Comparison of ENCODE assay signal across 32 cellular contexts in the genomic region with DNA sequence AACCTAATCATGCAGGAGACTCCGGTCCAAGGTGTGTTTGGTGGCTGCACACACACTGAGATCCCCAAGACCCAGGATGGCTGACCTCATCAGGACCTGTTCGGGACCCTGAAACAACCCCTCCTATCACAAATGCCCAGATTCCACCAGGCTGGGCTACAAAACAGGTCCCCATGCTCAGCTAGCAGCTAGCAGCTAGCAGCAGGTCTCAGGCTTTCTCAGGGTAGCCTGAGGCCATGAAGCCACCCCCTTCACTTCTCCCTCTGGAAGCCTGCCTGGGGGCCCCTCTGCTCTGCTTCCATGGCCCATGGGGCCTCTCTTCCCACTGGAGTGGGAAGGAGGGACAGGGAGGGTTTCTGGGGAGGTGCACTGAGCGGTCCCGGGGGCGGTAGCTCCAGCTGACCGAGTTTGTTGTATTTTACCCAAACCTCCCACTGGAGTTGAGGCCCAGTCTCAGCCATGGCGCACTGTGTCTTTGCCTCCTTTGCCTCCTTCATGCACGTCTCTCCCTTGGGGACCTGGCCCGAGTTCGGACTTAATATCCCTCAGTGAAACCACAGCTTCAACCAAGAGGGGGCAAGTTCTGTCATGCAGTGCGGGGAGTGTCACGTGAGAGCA.
"Had no signal": no experiment of that assay in that cellular context is flagged by ENCODE, and none has a peak within 500 bp of the region (broad histone marks: within the 10 kb centered on the region; RNA-seq: fewer than 3 reads in every experiment).

No MANE protein-coding gene starts in this region.

- H3K4me3 ChIP-seq: MG63, Peyer's patch, SJSA1 had no signal

- H3K27ac ChIP-seq: Peyer's patch, SJSA1 had no signal

- H3K9ac ChIP-seq: SK-N-SH had no signal

- DNase-seq: activated CD4-positive, alpha-beta T cell treated with anti-CD3 and anti-CD28 coated beads, Interleukin-2, amount 10 ng/mL, durations not matched to agents 24 days and 14 days; activated CD4-positive, alpha-beta T cell treated with anti-CD3 and anti-CD28 coated beads, Interleukin-2, amount 50 U/mL, for 4 hours; activated CD8-positive, alpha-beta memory T cell treated with anti-CD3 and anti-CD28 coated beads, Interleukin-2, amount 50 U/mL, for 4 hours; activated CD8-positive, alpha-beta T cell treated with anti-CD3 and anti-CD28 coated beads, Interleukin-2, amount 10 ng/mL, durations not matched to agents 7 days and 5 days; activated effector memory CD4-positive, alpha-beta T cell treated with Interleukin-2 at 50 U/mL for 16 hours; activated naive CD4-positive, alpha-beta T cell treated with anti-CD3 and anti-CD28 coated beads, Interleukin-2, amount 10 ng/mL, durations not matched to agents 7 days and 5 days; activated naive CD8-positive, alpha-beta T cell treated with anti-CD3 and anti-CD28 coated beads, Interleukin-2, amount 50 U/mL, for 24 hours; activated T-cell treated with anti-CD3 and anti-CD28 coated beads, Interleukin-2, amount 50 U/mL, for 48 hours; anterior cingulate cortex; central memory CD4-positive, alpha-beta T cell; Kasumi-1; MG63; NCI-H1048; NCI-H1105 treated with DMSO at 0.1 percent for 48 hours; NCI-H1436; NCI-H1694; NCI-H1930; NCI-H2081 treated with DMSO at 0.1 percent for 48 hours; NCI-H226; NCI-H446 treated with DMSO at 0.1 percent for 48 hours; NCI-H524; NK-92 treated with Interleukin-12 subunit alpha and Interleukin-12 subunit beta, amount 100 ng/mL, for 24 hours; PC-3; RPMI8226; SHP77 treated with DMSO at 0.1 percent for 48 hours; SK-N-SH had no signal

- H3K4me1 ChIP-seq: Peyer's patch, SJSA1 had no signal

- H3K4me3 Mint-ChIP-seq: activated CD4-positive, alpha-beta T cell treated with anti-CD3 and anti-CD28 coated beads, Interleukin-2, amount 10 ng/mL, durations not matched to agents 24 days and 14 days; activated CD8-positive, alpha-beta T cell treated with anti-CD3 and anti-CD28 coated beads, Interleukin-2, amount 10 ng/mL, durations not matched to agents 7 days and 5 days; activated naive CD4-positive, alpha-beta T cell treated with anti-CD3 and anti-CD28 coated beads, Interleukin-2, amount 10 ng/mL, durations not matched to agents 7 days and 5 days; activated naive CD8-positive, alpha-beta T cell; activated naive CD8-positive, alpha-beta T cell treated with anti-CD3 and anti-CD28 coated beads, Interleukin-2, amount 50 U/mL, for 24 hours; brain; T-helper 1 cell treated with Interleukin-12 subunit alpha and Interleukin-12 subunit beta and Interleukin-4 antibody, amounts not matched to agents 30 μg/mL and 1 μg/mL, for 36 hours; T-helper 2 cell treated with Interferon-gamma antibody and Interleukin-4, amounts not matched to agents 5 μg/mL and 100 μg/mL, for 36 hours had no signal

- ATAC-seq: activated CD8-positive, alpha-beta T cell treated with anti-CD3 and anti-CD28 coated beads, Interleukin-2, amount 10 ng/mL, durations not matched to agents 7 days and 5 days; activated naive CD8-positive, alpha-beta T cell treated with anti-CD3 and anti-CD28 coated beads, Interleukin-2, amount 50 U/mL, for 24 hours; PC-3 had no signal

- H3K27ac Mint-ChIP-seq: activated CD4-positive, alpha-beta T cell treated with anti-CD3 and anti-CD28 coated beads, Interleukin-2, amount 10 ng/mL, durations not matched to agents 24 days and 14 days; activated CD8-positive, alpha-beta T cell treated with anti-CD3 and anti-CD28 coated beads, Interleukin-2, amount 10 ng/mL, durations not matched to agents 7 days and 5 days; activated naive CD4-positive, alpha-beta T cell treated with anti-CD3 and anti-CD28 coated beads, Interleukin-2, amount 10 ng/mL, durations not matched to agents 7 days and 5 days; activated naive CD8-positive, alpha-beta T cell; activated naive CD8-positive, alpha-beta T cell treated with anti-CD3 and anti-CD28 coated beads, Interleukin-2, amount 50 U/mL, for 24 hours; brain; T-helper 1 cell treated with Interleukin-12 subunit alpha and Interleukin-12 subunit beta and Interleukin-4 antibody, amounts not matched to agents 30 μg/mL and 1 μg/mL, for 36 hours; T-helper 2 cell treated with Interferon-gamma antibody and Interleukin-4, amounts not matched to agents 5 μg/mL and 100 μg/mL, for 36 hours had no signal

- H3K4me2 ChIP-seq: SK-N-SH had no signal

- H3K4me1 Mint-ChIP-seq: activated CD4-positive, alpha-beta T cell treated with anti-CD3 and anti-CD28 coated beads, Interleukin-2, amount 10 ng/mL, durations not matched to agents 24 days and 14 days; activated naive CD4-positive, alpha-beta T cell treated with anti-CD3 and anti-CD28 coated beads, Interleukin-2, amount 10 ng/mL, durations not matched to agents 7 days and 5 days; activated naive CD8-positive, alpha-beta T cell treated with anti-CD3 and anti-CD28 coated beads, Interleukin-2, amount 50 U/mL, for 24 hours; brain had no signal

- H3K9me3 Mint-ChIP-seq: activated CD4-positive, alpha-beta T cell treated with anti-CD3 and anti-CD28 coated beads, Interleukin-2, amount 10 ng/mL, durations not matched to agents 24 days and 14 days; activated naive CD4-positive, alpha-beta T cell treated with anti-CD3 and anti-CD28 coated beads, Interleukin-2, amount 10 ng/mL, durations not matched to agents 7 days and 5 days; activated naive CD8-positive, alpha-beta T cell treated with anti-CD3 and anti-CD28 coated beads, Interleukin-2, amount 50 U/mL, for 24 hours; T-helper 1 cell treated with Interleukin-12 subunit alpha and Interleukin-12 subunit beta and Interleukin-4 antibody, amounts not matched to agents 30 μg/mL and 1 μg/mL, for 36 hours; T-helper 2 cell treated with Interferon-gamma antibody and Interleukin-4, amounts not matched to agents 5 μg/mL and 100 μg/mL, for 36 hours had no signal

- H3K36me3 Mint-ChIP-seq: activated naive CD4-positive, alpha-beta T cell treated with anti-CD3 and anti-CD28 coated beads, Interleukin-2, amount 10 ng/mL, durations not matched to agents 7 days and 5 days; activated naive CD8-positive, alpha-beta T cell; brain had no signal

- H3K36me3 ChIP-seq: MG63, Peyer's patch, SJSA1 had no signal

- H3K27me3 ChIP-seq: MG63, Peyer's patch, SJSA1 had no signal

- H3K9me3 ChIP-seq: MG63, Peyer's patch, SJSA1, SK-N-SH had no signal
